In genomic region chrX:10620121-10620699, GRCh38 we compare ENCODE assay signal across 8 cellular contexts. TPM values are rescaled to one million over a fixed set of nuclear protein-coding genes. Genes with fewer than 3 reads are reported as not detected.
DNase-seq lines count a peak whose midpoint lies in the region; ATAC-seq lines count a peak whose summit lies in the region.

Gene MID1, minus strand, starts transcription at chrX:10620585. Its CDS starts 53,038 bp downstream, at chrX:10567547.

- peak within 1 kb of the TSS; percentile 75 for H3K9ac ChIP-seq in HUES64 (ENCODE audit: low read depth, low read length)
- peak within 1 kb of the TSS; percentile 85 for H3K9ac ChIP-seq in mesenchymal stem cell (ENCODE audit: low read length)

- DNase-seq in Daoy (ENCODE audit: low read depth): peak; percentile 82
- DNase-seq in SK-MEL-5 (ENCODE audit: low read depth, low spot score): peak; percentile 78
- peak; percentile 84 for DNase-seq in mesenchymal stem cell
- DNase-seq in stimulated activated CD4-positive, alpha-beta T cell treated with anti-CD3 and anti-CD28 coated beads, Interleukin-4, amount 100 ng/mL, for 1 hour: no peak

- H3K14ac ChIP-seq in mesenchymal stem cell (ENCODE audit: low read length in 2 of 2): no peak within 1 kb of the TSS

- in situ Hi-C loops in SK-MEL-5 (cut with HindIII; ENCODE audit: low pct_unique_long_range_greater_than_20kb, low sequenced_read_pairs) (no loop called here), endometrial microvascular endothelial cells (cut with HindIII; ENCODE audit: inconsistent ontology term, low pct_unique_long_range_greater_than_20kb, low sequenced_read_pairs) (no loop called here)

- H2BK15ac ChIP-seq in mesenchymal stem cell (ENCODE audit: low read depth, poor library complexity, severe bottlenecking): no peak within 1 kb of the TSS

- H3K9me3 ChIP-seq in HUES64 (ENCODE audit: insufficient read depth, low read depth, low read length) (no peaks in the 10 kb centered on the region), mesenchymal stem cell (ENCODE audit: control insufficient read depth, low read length) (no peaks in the 10 kb centered on the region)

- no peaks in the 10 kb centered on the region for H3K27me3 ChIP-seq in HUES64 (ENCODE audit: insufficient read depth, low read length)
- H3K27me3 ChIP-seq in mesenchymal stem cell (ENCODE audit: control insufficient read depth in 1 of 2, insufficient read depth in 1 of 2, low read length in 2 of 2): no peaks in the 10 kb centered on the region

- H3K4ac ChIP-seq in mesenchymal stem cell (ENCODE audit: low read depth in 1 of 2, low read length in 2 of 2): peak within 1 kb of the TSS in 1 of 2 experiments; percentile 28

- WGBS in HUES64: under 1% methylated on average over 46 of the region's 46 CpGs
- under 1% methylated on average over 41 of the region's 46 CpGs for WGBS in mesenchymal stem cell

- H2BK5ac ChIP-seq in mesenchymal stem cell (ENCODE audit: low read depth, low read length, poor library complexity, severe bottlenecking): no peak within 1 kb of the TSS

- H3K27ac ChIP-seq in HUES64 (ENCODE audit: low read depth, low read length): peak within 1 kb of the TSS; percentile 94
- H3K27ac ChIP-seq in mesenchymal stem cell (ENCODE audit: low read length, poor library complexity, severe bottlenecking): peak within 1 kb of the TSS; percentile 91
- no peak within 1 kb of the TSS for H3K27ac ChIP-seq in temporal lobe (ENCODE audit: low read depth, low read length)

- ATAC-seq in HG03460 (IDR thresholded peaks at IDR 0.05; ENCODE audit: unreplicated experiment): no peak

- peak within 1 kb of the TSS; percentile 43 to 78 for H3K18ac ChIP-seq in mesenchymal stem cell (ENCODE audit: low read depth in 1 of 2, low read length in 2 of 2)

- no peaks in the 10 kb centered on the region for H3K36me3 ChIP-seq in HUES64 (ENCODE audit: insufficient read depth, low read length)
- H3K36me3 ChIP-seq in mesenchymal stem cell (ENCODE audit: control insufficient read depth in 1 of 2, insufficient read depth in 2 of 2, low read depth in 1 of 2, low read length in 2 of 2): no peaks in the 10 kb centered on the region

- H2BK12ac ChIP-seq in mesenchymal stem cell (ENCODE audit: low read length in 2 of 2): no peak within 1 kb of the TSS

- peak within 1 kb of the TSS in 1 of 2 experiments; percentile 59 for H3K23ac ChIP-seq in mesenchymal stem cell (ENCODE audit: low read length in 2 of 2)

- no peak within 1 kb of the TSS for H4K91ac ChIP-seq in mesenchymal stem cell (ENCODE audit: low read length)

- peak within 1 kb of the TSS; percentile 18 for H2AFZ ChIP-seq in mesenchymal stem cell (ENCODE audit: low read depth, low read length)

- H4K8ac ChIP-seq in mesenchymal stem cell (ENCODE audit: low read length): no peak within 1 kb of the TSS

- H3K4me1 ChIP-seq in HUES64 (ENCODE audit: insufficient read depth, low read length) (peaks cover 37% of the 10 kb centered on the region), mesenchymal stem cell (ENCODE audit: control insufficient read depth, insufficient read depth, low read depth, low read length) (no peaks in the 10 kb centered on the region)

- H3K4me3 ChIP-seq in HUES64 (ENCODE audit: low read length) (peak within 1 kb of the TSS; percentile 77), mesenchymal stem cell (ENCODE audit: insufficient read depth in 1 of 2, low read depth in 1 of 2, low read length in 2 of 2) (peak within 1 kb of the TSS; percentile 72 to 83)

- peak within 1 kb of the TSS; percentile 61 for H3K4me2 ChIP-seq in mesenchymal stem cell (ENCODE audit: low read length, poor library complexity, severe bottlenecking)

- no peak within 1 kb of the TSS for H2BK120ac ChIP-seq in mesenchymal stem cell (ENCODE audit: low read depth, low read length)

- H3K79me1 ChIP-seq in mesenchymal stem cell (replicated peaks; ENCODE audit: low read length, poor library complexity, severe bottlenecking): no peaks in the 10 kb centered on the region

- H2AK5ac ChIP-seq in mesenchymal stem cell (ENCODE audit: low read length, severe bottlenecking): no peak within 1 kb of the TSS

RNA-seq across cellular contexts. Expression of gene MID1, which starts in this region (rescaled TPM):
- total RNA-seq in Daoy (2014; rRNA removed; shearing (Covaris generic)): 25.7 and 33.2 TPM in 2 replicates
- polyA plus RNA-seq in HUES64 (2013, experiment 1 of 2): 24.4 TPM
- polyA plus RNA-seq in HUES64 (2013, experiment 2 of 2): 27.3 TPM
- total RNA-seq in SK-MEL-5 (2014; rRNA removed; shearing (Covaris generic)): 35.0 and 42.8 TPM in 2 replicates
- polyA plus RNA-seq in SK-MEL-5 (2015; cell fraction: cytosol; rRNA removed): 19.7 and 33.0 TPM in 2 replicates
- polyA plus RNA-seq in SK-MEL-5 (2015; cell fraction: nucleus; rRNA removed): 57.7 and 86.9 TPM in 2 replicates
- 15.8 TPM for total RNA-seq in endometrial microvascular endothelial cells (ENCODE audit: inconsistent ontology term)
- polyA plus RNA-seq in mesenchymal stem cell (2013, experiment 1 of 2): 3.7 TPM
- polyA plus RNA-seq in mesenchymal stem cell (2013, experiment 2 of 2): 2.7 TPM
- 10.3 TPM for total RNA-seq in temporal lobe
